In genomic region chr7:81430761-81431160, GRCh38 we compare ENCODE assay signal across 24 cellular contexts.
DNase-seq lines count a peak whose midpoint lies in the region; TF ChIP-seq lines count a peak whose summit lies in the region.
"Had no signal": no experiment of that assay in that cellular context is flagged by ENCODE, and none has a peak within 500 bp of the region (broad histone marks: within the 10 kb centered on the region; RNA-seq: fewer than 3 reads in every experiment).

No MANE protein-coding gene starts in this region.

- CTCF ChIA-PET in activated CD4-positive, alpha-beta memory T cell treated with anti-CD3 and anti-CD28 coated beads for 36 hours (lab: Charles Lee): no interaction called here

- H3K27ac ChIP-seq in neural progenitor cell: no peak overlapping the region
- H3K27ac ChIP-seq: C4-2B, GM23248, KMS-11, RWPE1 had no signal

- no peaks in the 10 kb centered on the region for H3K36me3 Mint-ChIP-seq in neural progenitor cell
- H3K36me3 Mint-ChIP-seq in activated CD4-positive, alpha-beta memory T cell treated with anti-CD3 and anti-CD28 coated beads for 36 hours: no peaks in the 10 kb centered on the region
- H3K36me3 Mint-ChIP-seq: CD8-positive, alpha-beta T cell; IgD-negative memory B cell had no signal

- H3K9ac ChIP-seq in neural progenitor cell: no peak overlapping the region
- H3K9ac ChIP-seq: GM23248, KMS-11 had no signal

- no peaks in the 10 kb centered on the region for H3K36me3 ChIP-seq in neural progenitor cell

- no peaks in the 10 kb centered on the region for H3K79me2 ChIP-seq in neural progenitor cell (ENCODE audit: low read depth)

- peaks cover 14% of the 10 kb centered on the region for H3K4me1 Mint-ChIP-seq in neural progenitor cell
- H3K4me1 Mint-ChIP-seq in activated CD4-positive, alpha-beta memory T cell treated with anti-CD3 and anti-CD28 coated beads for 36 hours (ENCODE audit: low read depth): no peaks in the 10 kb centered on the region
- H3K4me1 Mint-ChIP-seq: B cell, IgD-negative memory B cell had no signal

- no peaks in the 10 kb centered on the region for H3K9me3 Mint-ChIP-seq in neural progenitor cell
- peaks cover 10% of the 10 kb centered on the region for H3K9me3 Mint-ChIP-seq in activated CD4-positive, alpha-beta memory T cell treated with anti-CD3 and anti-CD28 coated beads for 36 hours

- no peak for TF ChIP-seq CTCF in cardiac fibroblast (IDR thresholded peaks at IDR 0.05; ENCODE audit: low read depth, low read length)
- TF ChIP-seq CTCF in fibroblast of the aortic adventitia (IDR thresholded peaks at IDR 0.05; ENCODE audit: insufficient read depth, low read length): no peak
- no peak for TF ChIP-seq CTCF in neural progenitor cell (IDR thresholded peaks at IDR 0.05)

- H3K4me2 ChIP-seq in neural progenitor cell: no peak overlapping the region
- H3K4me2 ChIP-seq: KMS-11 had no signal

- H3K4me1 ChIP-seq in neural progenitor cell: no peaks in the 10 kb centered on the region
- H3K4me1 ChIP-seq: Caco-2 had no signal

- peak overlapping the region; percentile 66 for H2AFZ ChIP-seq in neural progenitor cell (replicated peaks)
- H2AFZ ChIP-seq: GM23248 had no signal

- DNase-seq in cardiac fibroblast (ENCODE audit: low read depth in 2 of 2) (peak; percentile 68 to 83), fibroblast of the aortic adventitia (ENCODE audit: low read depth) (peak; percentile 96), neural progenitor cell (ENCODE audit: low spot score) (no peak), AG20443 (ENCODE audit: low spot score) (no peak)
- DNase-seq in stimulated activated CD4-positive, alpha-beta T cell treated with anti-CD3 and anti-CD28 coated beads, Interleukin-12 subunit alpha, Interleukin-12 subunit beta, amount 100 ng/mL, for 4 hours: no peak
- DNase-seq in stimulated activated CD8-positive, alpha-beta memory T cell treated with anti-CD3 and anti-CD28 coated beads, Interleukin-4, amount 100 ng/mL, for 48 hours: no peak
- no peak for DNase-seq in activated CD4-positive, alpha-beta memory T cell treated with anti-CD3 and anti-CD28 coated beads for 36 hours
- DNase-seq: Caco-2; CD8-positive, alpha-beta T cell; GM23248; MM.1S; NCI-H1048; NCI-H1417; NCI-H1694 treated with DMSO at 0.1 percent for 48 hours; NCI-H2081; NCI-H2227 treated with DMSO at 0.1 percent for 48 hours; NCI-H69; SHP77 had no signal

- no peak overlapping the region for H3K4me3 ChIP-seq in cardiac fibroblast (replicated peaks in 1 of 2; ENCODE audit: low read depth in 2 of 2, low read length in 2 of 2)
- H3K4me3 ChIP-seq in fibroblast of the aortic adventitia (ENCODE audit: low read depth, low read length): no peak overlapping the region
- no peak overlapping the region for H3K4me3 ChIP-seq in neural progenitor cell
- H3K4me3 ChIP-seq: GM12878, GM23248 had no signal

- no peaks in the 10 kb centered on the region for H3K27me3 ChIP-seq in neural progenitor cell

- no peak overlapping the region for H3K27ac Mint-ChIP-seq in neural progenitor cell
- no peak overlapping the region for H3K27ac Mint-ChIP-seq in activated CD4-positive, alpha-beta memory T cell treated with anti-CD3 and anti-CD28 coated beads for 36 hours
- H3K27ac Mint-ChIP-seq: B cell; CD8-positive, alpha-beta T cell; IgD-negative memory B cell had no signal

- H3F3A ChIP-seq in neural progenitor cell (ENCODE audit: low read depth): no peaks in the 10 kb centered on the region

- peaks cover 2% of the 10 kb centered on the region for H3K27me3 Mint-ChIP-seq in neural progenitor cell (ENCODE audit: insufficient read depth, low read depth)
- H3K27me3 Mint-ChIP-seq in activated CD4-positive, alpha-beta memory T cell treated with anti-CD3 and anti-CD28 coated beads for 36 hours: no peaks in the 10 kb centered on the region
- H3K27me3 Mint-ChIP-seq: B cell, IgD-negative memory B cell had no signal

- intact Hi-C loops in activated CD4-positive, alpha-beta memory T cell treated with anti-CD3 and anti-CD28 coated beads for 36 hours (cut with micrococcal nuclease): no loop called here

- H3K4me3 Mint-ChIP-seq in neural progenitor cell: no peak overlapping the region
- no peak overlapping the region for H3K4me3 Mint-ChIP-seq in activated CD4-positive, alpha-beta memory T cell treated with anti-CD3 and anti-CD28 coated beads for 36 hours
- H3K4me3 Mint-ChIP-seq: B cell; CD8-positive, alpha-beta T cell; IgD-negative memory B cell had no signal

- POLR2A ChIA-PET in activated CD4-positive, alpha-beta memory T cell treated with anti-CD3 and anti-CD28 coated beads for 36 hours (lab: Charles Lee): no interaction called here

- H3K9me3 ChIP-seq in neural progenitor cell (ENCODE audit: low read depth): no peaks in the 10 kb centered on the region
- H3K9me3 ChIP-seq: Caco-2 had no signal

- H4K20me1 ChIP-seq in neural progenitor cell (ENCODE audit: low read depth): no peaks in the 10 kb centered on the region

Comparison
In these comparisons a context has a peak if more than half of its experiments do, and no peak if none do; other contexts are left out.
1. DNase-seq: peak in cardiac fibroblast (2 of 2) and fibroblast of the aortic adventitia (single experiment); none in neural progenitor cell (single experiment), stimulated activated CD4-positive, alpha-beta T cell treated with anti-CD3 and anti-CD28 coated beads, Interleukin-12 subunit alpha, Interleukin-12 subunit beta, amount 100 ng/mL, for 4 hours (single experiment), AG20443 (single experiment), stimulated activated CD8-positive, alpha-beta memory T cell treated with anti-CD3 and anti-CD28 coated beads, Interleukin-4, amount 100 ng/mL, for 48 hours (single experiment) and activated CD4-positive, alpha-beta memory T cell treated with anti-CD3 and anti-CD28 coated beads for 36 hours (single experiment).